ENCODE assay signal across 8 cellular contexts in the genomic region with DNA sequence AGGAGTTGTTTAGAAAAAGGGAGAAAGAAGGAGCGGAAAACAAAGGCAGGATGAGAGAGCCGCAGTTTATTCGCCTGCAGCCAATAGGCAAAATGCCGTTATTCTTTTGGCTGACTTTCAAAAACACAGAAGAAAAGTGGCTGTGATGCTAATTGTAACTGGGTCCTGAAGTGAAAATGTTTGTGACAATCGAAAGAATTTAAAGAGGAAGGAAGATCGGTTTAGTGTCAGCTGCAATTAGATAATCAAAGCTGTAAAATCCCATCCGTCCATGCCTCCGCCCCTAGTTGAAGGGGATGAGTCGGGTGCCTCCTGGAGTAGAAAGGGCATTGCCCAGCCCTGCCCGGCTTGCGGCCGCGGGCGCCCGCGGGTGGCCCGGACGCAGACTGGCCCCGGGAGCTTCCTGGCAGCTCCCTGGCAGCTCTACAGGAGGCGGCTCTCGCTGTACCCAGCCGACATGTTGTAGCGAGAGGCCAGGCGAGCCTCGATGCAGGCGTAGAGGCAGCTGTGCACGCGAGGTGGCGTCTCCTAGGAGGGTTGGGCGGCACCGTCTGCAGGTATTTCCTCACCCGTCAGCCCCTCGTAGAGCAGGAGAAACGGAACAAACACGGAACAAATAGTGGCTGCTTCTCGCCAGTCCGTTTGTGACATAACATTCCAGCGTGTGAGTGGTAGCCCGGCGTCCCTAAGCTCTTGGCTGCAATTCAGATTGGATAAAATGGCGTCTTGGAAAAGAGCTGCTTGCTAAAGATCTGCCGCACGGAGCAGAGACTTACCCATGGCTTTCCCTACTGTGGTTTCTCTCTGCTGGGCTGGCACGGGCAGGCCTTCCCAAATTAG.
DNase-seq lines count a peak whose midpoint lies in the region; ATAC-seq and TF ChIP-seq lines count a peak whose summit lies in the region.

No MANE protein-coding gene starts in this region.

- H3K27me3 ChIP-seq in vagina, result no peaks in the 10 kb centered on the region

- H3K36me3 Mint-ChIP-seq in activated CD4-positive, alpha-beta memory T cell treated with anti-CD3 and anti-CD28 coated beads, Interleukin-2, amount 10 ng/mL, durations not matched to agents 7 days and 5 days (ENCODE audit: low read depth), result peaks cover 16% of the 10 kb centered on the region

- TF ChIP-seq POLR2A in vagina (IDR thresholded peaks at IDR 0.05), result no peak

- peak; percentile 13 for DNase-seq in NCI-H187 (lab: John Stamatoyannopoulos, UW)
- DNase-seq in NCI-H187 treated with DMSO at 0.1 percent for 48 hours (lab: John Stamatoyannopoulos, UW), result no peak
- DNase-seq in NCI-H510A treated with DMSO at 0.1 percent for 48 hours (lab: John Stamatoyannopoulos, UW), result peak; percentile 74
- peak; percentile 48 for DNase-seq in activated CD4-positive, alpha-beta memory T cell treated with anti-CD3 and anti-CD28 coated beads, Interleukin-2, amount 10 ng/mL, durations not matched to agents 7 days and 5 days
- no peak for DNase-seq in epithelial cell of prostate (ENCODE audit: low read depth, low spot score)
- peak; percentile 71 for DNase-seq in myocyte (ENCODE audit: low read depth)
- DNase-seq in vagina (ENCODE audit: extremely low spot score in 2 of 2), result no peak

- no peak overlapping the region for H3K27ac Mint-ChIP-seq in activated CD4-positive, alpha-beta memory T cell treated with anti-CD3 and anti-CD28 coated beads, Interleukin-2, amount 10 ng/mL, durations not matched to agents 7 days and 5 days

- TF ChIP-seq CTCF in vagina (IDR thresholded peaks at IDR 0.05), result no peak

- H3K36me3 ChIP-seq in vagina, result no peaks in the 10 kb centered on the region

- H3K9me3 ChIP-seq in vagina, result no peaks in the 10 kb centered on the region

- H3K27ac ChIP-seq in epithelial cell of prostate, result peak overlapping the region; percentile 54
- H3K27ac ChIP-seq in vagina, result peak overlapping the region; percentile 87

- CTCF ChIA-PET in activated CD4-positive, alpha-beta memory T cell treated with anti-CD3 and anti-CD28 coated beads, Interleukin-2, amount 10 ng/mL, durations not matched to agents 7 days and 5 days (lab: Charles Lee), result interaction anchor here (0.9 to 3.4 kb wide), 5 partner anchors 21 to 65 kb away, joined by 3 to 17 read pairs (median 4); no protein-coding TSS in a partner anchor

- no peak for ATAC-seq in HG03097 (IDR thresholded peaks at IDR 0.05; ENCODE audit: low FRiP score, unreplicated experiment)

- no peaks in the 10 kb centered on the region for H3K9me3 Mint-ChIP-seq in activated CD4-positive, alpha-beta memory T cell treated with anti-CD3 and anti-CD28 coated beads, Interleukin-2, amount 10 ng/mL, durations not matched to agents 7 days and 5 days

- peak overlapping the region; percentile 61 for H3K4me3 Mint-ChIP-seq in activated CD4-positive, alpha-beta memory T cell treated with anti-CD3 and anti-CD28 coated beads, Interleukin-2, amount 10 ng/mL, durations not matched to agents 7 days and 5 days

- POLR2A ChIA-PET in activated CD4-positive, alpha-beta memory T cell treated with anti-CD3 and anti-CD28 coated beads, Interleukin-2, amount 10 ng/mL, durations not matched to agents 7 days and 5 days (lab: Charles Lee), result interaction anchor here (1.7 kb wide), 1 partner anchor 83 kb away, joined by 6 read pairs; a partner anchor contains a TSS

- H3K27me3 Mint-ChIP-seq in activated CD4-positive, alpha-beta memory T cell treated with anti-CD3 and anti-CD28 coated beads, Interleukin-2, amount 10 ng/mL, durations not matched to agents 7 days and 5 days, result no peaks in the 10 kb centered on the region

- H3K4me1 Mint-ChIP-seq in activated CD4-positive, alpha-beta memory T cell treated with anti-CD3 and anti-CD28 coated beads, Interleukin-2, amount 10 ng/mL, durations not matched to agents 7 days and 5 days, result peaks cover 7% of the 10 kb centered on the region

- peak overlapping the region; percentile 55 to 62 for H3K4me3 ChIP-seq in vagina

- intact Hi-C loops in vagina (cut with DNase I), result no loop called here

- peaks cover 28% of the 10 kb centered on the region for H3K4me1 ChIP-seq in vagina

Comparison
In these comparisons a context has a peak if more than half of its experiments do, and no peak if none do; other contexts are left out.
1. DNase-seq: peak in NCI-H187 (2 of 2), NCI-H510A treated with DMSO at 0.1 percent for 48 hours (single experiment), activated CD4-positive, alpha-beta memory T cell treated with anti-CD3 and anti-CD28 coated beads, Interleukin-2, amount 10 ng/mL, durations not matched to agents 7 days and 5 days (single experiment) and myocyte (single experiment); none in NCI-H187 treated with DMSO at 0.1 percent for 48 hours (single experiment), epithelial cell of prostate (single experiment) and vagina (0 of 2).